Comparison of ENCODE assay signal across 17 cellular contexts in the genomic region with DNA sequence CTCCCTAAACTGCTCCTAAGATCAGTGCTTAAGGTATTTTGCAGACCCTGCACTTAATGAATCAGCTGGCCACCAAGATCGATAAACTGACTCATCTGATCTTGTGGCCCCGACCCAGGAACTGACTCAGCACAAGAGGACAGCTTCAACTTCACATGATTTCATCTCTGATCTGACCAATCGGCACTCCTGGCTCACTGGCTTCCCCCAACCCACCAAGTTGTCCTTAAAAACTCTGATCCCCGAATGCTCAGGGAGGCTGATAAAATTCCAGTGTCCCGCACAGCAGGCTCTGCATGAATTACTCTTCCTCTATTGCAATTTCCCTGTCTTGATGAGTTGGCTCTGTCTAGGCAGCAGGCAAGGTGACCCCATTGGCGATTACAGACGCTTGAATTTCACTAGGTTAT. TPM values are rescaled to one million over a fixed set of nuclear protein-coding genes. Genes with fewer than 3 reads are reported as not detected.
DNase-seq lines count a peak whose midpoint lies in the region; TF ChIP-seq lines count a peak whose summit lies in the region.
"Had no signal": no experiment of that assay in that cellular context is flagged by ENCODE, and none has a peak within 500 bp of the region (broad histone marks: within the 10 kb centered on the region; RNA-seq: fewer than 3 reads in every experiment).

No MANE protein-coding gene starts in this region.

- H3K4me1 Mint-ChIP-seq in CD8-positive, alpha-beta memory T cell = no peaks in the 10 kb centered on the region
- H3K4me1 Mint-ChIP-seq in activated CD4-positive, alpha-beta T cell treated with anti-CD3 and anti-CD28 coated beads, Interleukin-2, amount 10 ng/mL, durations not matched to agents 24 days and 14 days = no peaks in the 10 kb centered on the region

- no peaks in the 10 kb centered on the region for H3K9me3 Mint-ChIP-seq in CD8-positive, alpha-beta memory T cell
- no peaks in the 10 kb centered on the region for H3K9me3 Mint-ChIP-seq in activated CD4-positive, alpha-beta T cell treated with anti-CD3 and anti-CD28 coated beads, Interleukin-2, amount 10 ng/mL, durations not matched to agents 24 days and 14 days

- peak; percentile 80 for DNase-seq in ELR (ENCODE audit: low read depth)
- DNase-seq in NB4 (ENCODE audit: low read depth) = peak; percentile 45
- DNase-seq in astrocyte of the hippocampus (ENCODE audit: low read depth, low spot score) = peak; percentile 20
- peak; percentile 69 for DNase-seq in mesendoderm
- no peak for DNase-seq in Ammon's horn (ENCODE audit: low spot score)
- DNase-seq in CD8-positive, alpha-beta memory T cell = no peak
- no peak for DNase-seq in D341Med (ENCODE audit: low spot score)
- no peak for DNase-seq in activated CD4-positive, alpha-beta T cell treated with anti-CD3 and anti-CD28 coated beads, Interleukin-2, amount 10 ng/mL, durations not matched to agents 24 days and 14 days
- DNase-seq: activated CD4-positive, alpha-beta T cell treated with anti-CD3 and anti-CD28 coated beads, Interleukin-2, amount 50 U/mL, for 4 hours; activated naive CD4-positive, alpha-beta T cell treated with anti-CD3 and anti-CD28 coated beads, Interleukin-2, amount 50 U/mL, for 16 hours; kidney; NCI-H1417 treated with DMSO at 0.1 percent for 48 hours; NCI-H524 had no signal

- H2BK120ac ChIP-seq in mesendoderm (ENCODE audit: low read depth, low read length) = no peak overlapping the region

- no peak overlapping the region for H3K56ac ChIP-seq in mesendoderm (ENCODE audit: low read length)

- no peak overlapping the region for H3K4me3 Mint-ChIP-seq in CD8-positive, alpha-beta memory T cell
- no peak overlapping the region for H3K4me3 Mint-ChIP-seq in activated CD4-positive, alpha-beta T cell treated with anti-CD3 and anti-CD28 coated beads, Interleukin-2, amount 10 ng/mL, durations not matched to agents 24 days and 14 days

- H3K4me3 ChIP-seq in NB4 (ENCODE audit: low read depth, low read length) (no peak overlapping the region), mesendoderm (ENCODE audit: low read length) (no peak overlapping the region)
- no peak overlapping the region for H3K4me3 ChIP-seq in CD8-positive, alpha-beta memory T cell (ENCODE audit: low read length)
- H3K4me3 ChIP-seq: right lobe of liver had no signal

- H3K4me1 ChIP-seq in mesendoderm (ENCODE audit: control insufficient read depth, low read depth, low read length) = no peaks in the 10 kb centered on the region
- H3K4me1 ChIP-seq in CD8-positive, alpha-beta memory T cell (ENCODE audit: insufficient read depth, low read length) = no peaks in the 10 kb centered on the region
- H3K4me1 ChIP-seq: right lobe of liver had no signal

- H3K36me3 Mint-ChIP-seq in CD8-positive, alpha-beta memory T cell = peaks cover 0 to 5% (median 0%) of the 10 kb centered on the region in 3 donors
- H3K36me3 Mint-ChIP-seq in activated CD4-positive, alpha-beta T cell treated with anti-CD3 and anti-CD28 coated beads, Interleukin-2, amount 10 ng/mL, durations not matched to agents 24 days and 14 days (ENCODE audit: low read depth) = no peaks in the 10 kb centered on the region

- no peak overlapping the region for H4K8ac ChIP-seq in mesendoderm (ENCODE audit: low read depth, low read length)

- H3K79me1 ChIP-seq in mesendoderm (ENCODE audit: low read length) = no peaks in the 10 kb centered on the region

- H2BK5ac ChIP-seq in mesendoderm (ENCODE audit: low read length) = no peak overlapping the region

- POLR2A ChIA-PET in CD8-positive, alpha-beta memory T cell (lab: Charles Lee) = no interaction called here

- H3K79me2 ChIP-seq in mesendoderm (ENCODE audit: control insufficient read depth, insufficient read depth, low read length) = no peaks in the 10 kb centered on the region

- no peak overlapping the region for H3K18ac ChIP-seq in mesendoderm (ENCODE audit: low read length)

- H3K9me3 ChIP-seq in CD8-positive, alpha-beta memory T cell (ENCODE audit: low read length) = no peaks in the 10 kb centered on the region
- H3K9me3 ChIP-seq: right lobe of liver had no signal

- H4K5ac ChIP-seq in mesendoderm (ENCODE audit: low read length) = no peak overlapping the region

- no peak for TF ChIP-seq CTCF in NB4 (IDR thresholded peaks at IDR 0.05; ENCODE audit: low read depth, low read length)

- no peak overlapping the region for H3K9ac ChIP-seq in mesendoderm (ENCODE audit: low read length)

- H3K4ac ChIP-seq in mesendoderm (ENCODE audit: low read depth, low read length) = no peak overlapping the region

- WGBS in mesendoderm (ENCODE audit: extremely low coverage, insufficient coverage, low lambda C conversion rate) = no CpG with 5 or more reads among the region's 7 CpGs

- no peak overlapping the region for H3K27ac ChIP-seq in mesendoderm (ENCODE audit: low read depth, low read length)
- H3K27ac ChIP-seq in CD8-positive, alpha-beta memory T cell (ENCODE audit: low read depth, low read length) = no peak overlapping the region
- H3K27ac ChIP-seq: C4-2B, right lobe of liver had no signal

- H3K27me3 Mint-ChIP-seq in CD8-positive, alpha-beta memory T cell = peaks cover 7 to 13% of the 10 kb centered on the region in 2 donors
- peaks cover 10% of the 10 kb centered on the region for H3K27me3 Mint-ChIP-seq in activated CD4-positive, alpha-beta T cell treated with anti-CD3 and anti-CD28 coated beads, Interleukin-2, amount 10 ng/mL, durations not matched to agents 24 days and 14 days

- no peak overlapping the region for H3K23ac ChIP-seq in mesendoderm (ENCODE audit: low read length)

- intact Hi-C loops in activated CD4-positive, alpha-beta T cell treated with anti-CD3 and anti-CD28 coated beads, Interleukin-2, amount 10 ng/mL, durations not matched to agents 24 days and 14 days (cut with micrococcal nuclease) = no loop called here

- TF ChIP-seq POLR2A in NB4 (IDR thresholded peaks at IDR 0.05; ENCODE audit: extremely low read depth, insufficient read length) = no peak

- H3K27me3 ChIP-seq in mesendoderm (ENCODE audit: insufficient read depth, low read length, poor library complexity) = no peaks in the 10 kb centered on the region
- H3K27me3 ChIP-seq in CD8-positive, alpha-beta memory T cell (ENCODE audit: insufficient read depth, low read length, poor library complexity, severe bottlenecking) = no peaks in the 10 kb centered on the region
- H3K27me3 ChIP-seq: right lobe of liver had no signal

- H2AK5ac ChIP-seq in mesendoderm (ENCODE audit: low read length) = no peak overlapping the region

- CTCF ChIA-PET in CD8-positive, alpha-beta memory T cell (lab: Charles Lee) = no interaction called here

- H3K4me2 ChIP-seq in mesendoderm (ENCODE audit: low read length) = no peak overlapping the region

- no peak overlapping the region for H3K27ac Mint-ChIP-seq in CD8-positive, alpha-beta memory T cell
- no peak overlapping the region for H3K27ac Mint-ChIP-seq in activated CD4-positive, alpha-beta T cell treated with anti-CD3 and anti-CD28 coated beads, Interleukin-2, amount 10 ng/mL, durations not matched to agents 24 days and 14 days

- no peak overlapping the region for H2BK15ac ChIP-seq in mesendoderm (replicated peaks; ENCODE audit: low read depth)

- no peaks in the 10 kb centered on the region for H3K36me3 ChIP-seq in mesendoderm (ENCODE audit: control insufficient read depth, insufficient read depth, low read length)
- H3K36me3 ChIP-seq in CD8-positive, alpha-beta memory T cell (ENCODE audit: insufficient read depth, low read length) = no peaks in the 10 kb centered on the region
- H3K36me3 ChIP-seq: right lobe of liver had no signal

RNA-seq across cellular contexts. Expression of gene HTR3E, which starts 13.5 kb away (rescaled TPM):
- polyA plus RNA-seq in mesendoderm (2013, experiment 1 of 2) = not detected
- polyA plus RNA-seq in mesendoderm (2013, experiment 2 of 2) = 0.03 TPM
- total RNA-seq in CD8-positive, alpha-beta memory T cell = not detected
- polyA plus RNA-seq in CD8-positive, alpha-beta memory T cell = not detected
- total RNA-seq in activated CD4-positive, alpha-beta T cell treated with anti-CD3 and anti-CD28 coated beads, Interleukin-2, amount 10 ng/mL, durations not matched to agents 24 days and 14 days = not detected in 2 replicates
- total RNA-seq: kidney, right lobe of liver, subcutaneous adipose tissue had no signal

RNA-seq across cellular contexts. Expression of gene EIF2B5, which starts 24.8 kb away (rescaled TPM):
- 35.7 TPM for polyA plus RNA-seq in mesendoderm (2013, experiment 1 of 2)
- polyA plus RNA-seq in mesendoderm (2013, experiment 2 of 2) = 34.9 TPM
- 10 to 100 TPM; 74.8 to 83.9 TPM for total RNA-seq in CD8-positive, alpha-beta memory T cell
- polyA plus RNA-seq in CD8-positive, alpha-beta memory T cell = 51.6 TPM
- total RNA-seq in activated CD4-positive, alpha-beta T cell treated with anti-CD3 and anti-CD28 coated beads, Interleukin-2, amount 10 ng/mL, durations not matched to agents 24 days and 14 days = 72.2 and 74.7 TPM in 2 replicates

RNA-seq across cellular contexts. Expression of gene DVL3, which starts 44.9 kb away (rescaled TPM):
- polyA plus RNA-seq in mesendoderm (2013, experiment 1 of 2) = 43.7 TPM
- polyA plus RNA-seq in mesendoderm (2013, experiment 2 of 2) = 44.0 TPM
- total RNA-seq in CD8-positive, alpha-beta memory T cell = 10 to 100 TPM; 38.5 to 44.0 TPM
- 15.4 TPM for polyA plus RNA-seq in CD8-positive, alpha-beta memory T cell
- total RNA-seq in activated CD4-positive, alpha-beta T cell treated with anti-CD3 and anti-CD28 coated beads, Interleukin-2, amount 10 ng/mL, durations not matched to agents 24 days and 14 days = 49.0 and 54.5 TPM in 2 replicates

RNA-seq across cellular contexts. Expression of gene HTR3C, which starts 57.5 kb away (rescaled TPM):
- polyA plus RNA-seq in mesendoderm (2013, experiment 1 of 2) = 0.03 TPM
- polyA plus RNA-seq in mesendoderm (2013, experiment 2 of 2) = 0.04 TPM
- not detected for total RNA-seq in CD8-positive, alpha-beta memory T cell
- not detected for polyA plus RNA-seq in CD8-positive, alpha-beta memory T cell
- total RNA-seq in activated CD4-positive, alpha-beta T cell treated with anti-CD3 and anti-CD28 coated beads, Interleukin-2, amount 10 ng/mL, durations not matched to agents 24 days and 14 days = not detected in 2 replicates
- total RNA-seq: kidney, myocyte, right lobe of liver, subcutaneous adipose tissue had no signal

Comparison
In these comparisons a context has a peak if more than half of its experiments do, and no peak if none do; other contexts are left out.
1. DNase-seq: peak in ELR (single experiment), NB4 (single experiment), astrocyte of the hippocampus (single experiment) and mesendoderm (single experiment); none in Ammon's horn (single experiment), CD8-positive, alpha-beta memory T cell (0 of 5), D341Med (single experiment) and activated CD4-positive, alpha-beta T cell treated with anti-CD3 and anti-CD28 coated beads, Interleukin-2, amount 10 ng/mL, durations not matched to agents 24 days and 14 days (single experiment).